Comparison of ENCODE assay signal across 19 cellular contexts in the genomic region with DNA sequence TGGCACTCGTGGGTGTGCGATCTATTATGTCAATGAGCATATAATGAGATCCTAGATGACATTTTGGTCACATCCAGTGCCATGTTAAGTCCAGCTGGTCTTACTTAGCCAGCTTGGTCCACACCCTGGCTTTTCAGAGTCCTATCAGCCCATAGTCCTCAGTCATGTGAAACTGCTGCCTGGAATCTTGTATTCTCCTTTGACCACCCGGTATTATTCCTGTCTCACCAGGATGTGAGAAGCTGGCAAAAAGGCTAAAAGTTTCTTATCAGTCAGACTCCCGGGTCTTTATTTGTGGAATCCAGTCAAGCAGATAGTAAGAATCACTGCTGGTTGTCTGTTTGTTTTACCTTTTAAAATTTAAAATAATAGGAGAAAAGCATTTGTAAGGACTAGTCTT.
A peak's percentile ranks its signal among the peaks of the same experiment; 100 is the strongest.
DNase-seq lines count a peak whose midpoint lies in the region; ATAC-seq and TF ChIP-seq lines count a peak whose summit lies in the region.
"Had no signal": no experiment of that assay in that cellular context is flagged by ENCODE, and none has a peak within 500 bp of the region (broad histone marks: within the 10 kb centered on the region; RNA-seq: fewer than 3 reads in every experiment).

No MANE protein-coding gene starts in this region.

- H3K4ac ChIP-seq in mesendoderm (ENCODE audit: low read depth, low read length) (no peak overlapping the region), neuronal stem cell (ENCODE audit: low read length) (no peak overlapping the region)

- H2BK120ac ChIP-seq in mesendoderm (ENCODE audit: low read depth, low read length) (no peak overlapping the region), neuronal stem cell (ENCODE audit: low read depth, low read length) (no peak overlapping the region)

- no peaks in the 10 kb centered on the region for H3F3A ChIP-seq in smooth muscle cell (ENCODE audit: low read depth)

- H3K4me2 ChIP-seq in mesendoderm (ENCODE audit: low read length) (no peak overlapping the region), neuronal stem cell (ENCODE audit: insufficient read depth, low read length, poor library complexity, severe bottlenecking) (no peak overlapping the region), smooth muscle cell (no peak overlapping the region)
- H3K4me2 ChIP-seq: BLaER1, GM23338 had no signal

- H2BK15ac ChIP-seq in mesendoderm (replicated peaks; ENCODE audit: low read depth) (no peak overlapping the region), neuronal stem cell (ENCODE audit: low read length) (no peak overlapping the region)

- H3K79me1 ChIP-seq in mesendoderm (ENCODE audit: low read length) (no peaks in the 10 kb centered on the region), neuronal stem cell (ENCODE audit: low read depth, low read length) (no peaks in the 10 kb centered on the region)

- H3K9me3 ChIP-seq in HUES48 (ENCODE audit: control insufficient read depth, insufficient read depth, low read length): peaks cover 14% of the 10 kb centered on the region
- peaks cover 3 to 5% of the 10 kb centered on the region in 2 donors for H3K9me3 ChIP-seq in neuronal stem cell (replicated peaks in 1 of 2; ENCODE audit: control insufficient read depth in 2 of 2, insufficient read depth in 1 of 2, low read depth in 1 of 2, low read length in 2 of 2)
- no peaks in the 10 kb centered on the region for H3K9me3 ChIP-seq in smooth muscle cell (replicated peaks; ENCODE audit: low read depth)
- H3K9me3 ChIP-seq: BLaER1 had no signal

- no peak overlapping the region for H4K91ac ChIP-seq in neuronal stem cell (ENCODE audit: low read depth, low read length, poor library complexity)

- H3K4me1 ChIP-seq in HUES48 (ENCODE audit: control insufficient read depth, insufficient read depth, low read length): peaks cover 30% of the 10 kb centered on the region
- peaks cover 2% of the 10 kb centered on the region for H3K4me1 ChIP-seq in mesendoderm (ENCODE audit: control insufficient read depth, low read depth, low read length)
- H3K4me1 ChIP-seq in neuronal stem cell (ENCODE audit: control insufficient read depth in 2 of 2, insufficient read depth in 1 of 2, low read depth in 1 of 2, low read length in 2 of 2): no peaks in the 10 kb centered on the region
- H3K4me1 ChIP-seq in smooth muscle cell (ENCODE audit: low read depth): no peaks in the 10 kb centered on the region
- H3K4me1 ChIP-seq: BLaER1 had no signal

- no peaks in the 10 kb centered on the region for H3K79me2 ChIP-seq in mesendoderm (ENCODE audit: control insufficient read depth, insufficient read depth, low read length)
- H3K79me2 ChIP-seq in smooth muscle cell (ENCODE audit: low read depth): no peaks in the 10 kb centered on the region

- H3K4me3 ChIP-seq in HUES48 (ENCODE audit: low read depth, low read length): no peak overlapping the region
- no peak overlapping the region for H3K4me3 ChIP-seq in mesendoderm (ENCODE audit: low read length)
- H3K4me3 ChIP-seq in neuronal stem cell (ENCODE audit: low read length in 2 of 2): no peak overlapping the region
- H3K4me3 ChIP-seq in smooth muscle cell: no peak overlapping the region
- H3K4me3 ChIP-seq: BLaER1, GM12878, GM23338 had no signal

- H3K23ac ChIP-seq in mesendoderm (ENCODE audit: low read length) (no peak overlapping the region), neuronal stem cell (ENCODE audit: low read depth, low read length, poor library complexity) (no peak overlapping the region)

- H4K20me1 ChIP-seq in smooth muscle cell (ENCODE audit: low read depth): no peaks in the 10 kb centered on the region
- H4K20me1 ChIP-seq: BLaER1 had no signal

- H4K5ac ChIP-seq in mesendoderm (ENCODE audit: low read length): no peak overlapping the region

- intact Hi-C loops in left cardiac atrium (cut with DNase I): no loop called here

- H3K36me3 ChIP-seq in HUES48 (ENCODE audit: control insufficient read depth, insufficient read depth, low read length) (no peaks in the 10 kb centered on the region), mesendoderm (ENCODE audit: control insufficient read depth, insufficient read depth, low read length) (no peaks in the 10 kb centered on the region), neuronal stem cell (replicated peaks in 1 of 2; ENCODE audit: control insufficient read depth in 2 of 2, insufficient read depth in 2 of 2, low read length in 2 of 2) (no peaks in the 10 kb centered on the region), smooth muscle cell (ENCODE audit: low read depth) (no peaks in the 10 kb centered on the region)
- H3K36me3 ChIP-seq: BLaER1 had no signal

- peak overlapping the region; percentile 31 for H3K27ac ChIP-seq in HUES48 (ENCODE audit: low read depth, low read length)
- H3K27ac ChIP-seq in mesendoderm (ENCODE audit: low read depth, low read length): peak overlapping the region; percentile 12
- H3K27ac ChIP-seq in neuronal stem cell (replicated peaks; ENCODE audit: low read length): no peak overlapping the region
- no peak overlapping the region for H3K27ac ChIP-seq in smooth muscle cell (ENCODE audit: low read depth)
- H3K27ac ChIP-seq: BLaER1, C4-2B had no signal

- no peaks in the 10 kb centered on the region for H3K27me3 ChIP-seq in HUES48 (ENCODE audit: control insufficient read depth, insufficient read depth, low read length)
- no peaks in the 10 kb centered on the region for H3K27me3 ChIP-seq in mesendoderm (ENCODE audit: insufficient read depth, low read length, poor library complexity)
- H3K27me3 ChIP-seq in neuronal stem cell (ENCODE audit: control insufficient read depth in 3 of 3, insufficient read depth in 3 of 3, low read depth in 1 of 3, low read length in 3 of 3): no peaks in the 10 kb centered on the region
- H3K27me3 ChIP-seq in smooth muscle cell (ENCODE audit: low read depth): no peaks in the 10 kb centered on the region
- H3K27me3 ChIP-seq: BLaER1 had no signal

- no peak overlapping the region for H3K56ac ChIP-seq in mesendoderm (ENCODE audit: low read length)

- no peak overlapping the region for H2AFZ ChIP-seq in neuronal stem cell (ENCODE audit: low read length)
- peak overlapping the region; percentile 54 for H2AFZ ChIP-seq in smooth muscle cell (ENCODE audit: low read depth)
- H2AFZ ChIP-seq: GM23338 had no signal

- no peak overlapping the region for H3K9ac ChIP-seq in HUES48 (ENCODE audit: low read depth, low read length)
- no peak overlapping the region for H3K9ac ChIP-seq in mesendoderm (ENCODE audit: low read length)
- no peak overlapping the region for H3K9ac ChIP-seq in neuronal stem cell (ENCODE audit: low read depth, low read length, poor library complexity)
- no peak overlapping the region for H3K9ac ChIP-seq in smooth muscle cell (ENCODE audit: low read depth)
- H3K9ac ChIP-seq: BLaER1 had no signal

- H4K8ac ChIP-seq in mesendoderm (ENCODE audit: low read depth, low read length) (no peak overlapping the region), neuronal stem cell (ENCODE audit: low read depth, low read length) (no peak overlapping the region)

- no peak overlapping the region for H2AK5ac ChIP-seq in mesendoderm (ENCODE audit: low read length)
- H2AK5ac ChIP-seq in neuronal stem cell (ENCODE audit: low read depth, low read length): no peak overlapping the region

- H3K18ac ChIP-seq in mesendoderm (ENCODE audit: low read length) (no peak overlapping the region), neuronal stem cell (ENCODE audit: low read length) (peak overlapping the region; percentile 81)

- DNase-seq in mesendoderm (peak; percentile 77), neuronal stem cell (ENCODE audit: low spot score) (no peak), smooth muscle cell (lab: John Stamatoyannopoulos, UW; ENCODE audit: unreplicated experiment) (no peak), left cardiac atrium (no peak), NCI-H526 (lab: John Stamatoyannopoulos, UW) (no peak)
- no peak for DNase-seq in activated CD8-positive, alpha-beta memory T cell treated with anti-CD3 and anti-CD28 coated beads for 24 hours
- DNase-seq: CD4-positive, CD25-positive, alpha-beta regulatory T cell; CD8-positive, alpha-beta T cell; DMS 273 treated with DMSO at 0.1 percent for 48 hours; DMS79; EL; GDM1; H9 had no signal

- no peak overlapping the region for H2BK12ac ChIP-seq in neuronal stem cell (ENCODE audit: low read length)

- no peak overlapping the region for H3K14ac ChIP-seq in neuronal stem cell (ENCODE audit: low read length)

- no CpG with 5 or more reads among the region's 4 CpGs for WGBS in mesendoderm (ENCODE audit: extremely low coverage, insufficient coverage, low lambda C conversion rate)
- WGBS in neuronal stem cell (ENCODE audit: extremely low coverage in 2 of 2, insufficient read length in 2 of 2, insufficient replicate concordance in 1 of 2), 2 donors: no CpG with 5 or more reads among the region's 4 CpGs
- 67% methylated on average over 4 of the region's 4 CpGs for WGBS in smooth muscle cell (ENCODE audit: low lambda C conversion rate)

- ATAC-seq in left cardiac atrium: no peak
- ATAC-seq: CD8-positive, alpha-beta T cell; GM12878; GM23338; HCT116 had no signal

- TF ChIP-seq CTCF in smooth muscle cell (IDR thresholded peaks at IDR 0.05; ENCODE audit: borderline replicate concordance, insufficient read depth, poor library complexity, severe bottlenecking): no peak

- no peak overlapping the region for H2BK5ac ChIP-seq in mesendoderm (ENCODE audit: low read length)
- no peak overlapping the region for H2BK5ac ChIP-seq in neuronal stem cell (ENCODE audit: low read length)

Comparison
In these comparisons a context has a peak if more than half of its experiments do, and no peak if none do; other contexts are left out.
1. H3K27ac ChIP-seq: peak in HUES48 (single experiment) and mesendoderm (single experiment); none in neuronal stem cell (single experiment) and smooth muscle cell (single experiment).